ENCODE assay signal across 1 cellular context in the genomic region with DNA sequence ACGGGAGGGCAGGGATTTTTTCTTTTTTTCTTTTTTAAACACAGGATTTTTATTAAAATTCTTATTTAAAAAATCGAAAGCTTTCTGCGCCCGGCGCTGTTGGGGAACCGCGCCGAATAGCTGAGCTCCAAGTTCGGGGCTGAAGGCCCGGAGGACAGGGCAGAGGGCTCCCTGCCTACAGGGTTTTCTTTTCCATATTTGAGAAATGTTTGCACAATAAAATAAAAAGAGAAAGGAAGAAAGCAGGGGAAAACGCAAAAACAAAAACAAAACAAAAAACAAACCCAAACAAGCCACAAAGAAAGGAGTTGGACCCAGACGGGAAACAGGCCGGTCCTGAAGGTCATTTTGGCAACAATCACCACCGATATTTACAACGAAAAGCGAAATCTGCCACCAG.
A peak's percentile ranks its signal among the peaks of the same experiment; 100 is the strongest.
TF ChIP-seq lines count a peak whose summit lies in the region.

No MANE protein-coding gene starts in this region.

TF ChIP-seq in HepG2, 621 proteins besides CTCF, POLR2A, EP300 and RAD21:
- no peak for TF ChIP-seq HNF4G (IDR thresholded peaks at IDR 0.05; ENCODE audit: borderline replicate concordance, low read depth, low read length)
- no peak for TF ChIP-seq HNF4G (CRISPR knock-in tag; IDR thresholded peaks at IDR 0.05; ENCODE audit: borderline replicate concordance, low read depth)
- TF ChIP-seq RELA (CRISPR knock-in tag; IDR thresholded peaks at IDR 0.05): no peak
- no peak for TF ChIP-seq U2AF2 (IDR thresholded peaks at IDR 0.05; ENCODE audit: low read depth, low read length)
- peak; percentile 87; the same call in 1 of the 2 replicates for TF ChIP-seq CBX2 (IDR thresholded peaks at IDR 0.05; ENCODE audit: low read depth, low read length)
- no peak for TF ChIP-seq CBX2 (CRISPR knock-in tag; IDR thresholded peaks at IDR 0.05; ENCODE audit: low read depth)
- no peak for TF ChIP-seq SNRNP70 (IDR thresholded peaks at IDR 0.05; ENCODE audit: low read depth, low read length)
- TF ChIP-seq ZFY (CRISPR knock-in tag; IDR thresholded peaks at IDR 0.05): no peak
- peak; percentile 18; the same call in 1 of the 2 replicates for TF ChIP-seq EZH2 (conservative IDR thresholded peaks at IDR 0.05; ENCODE audit: low read depth, low read length)
